ENCODE assay signal across 39 cellular contexts in the genomic region with DNA sequence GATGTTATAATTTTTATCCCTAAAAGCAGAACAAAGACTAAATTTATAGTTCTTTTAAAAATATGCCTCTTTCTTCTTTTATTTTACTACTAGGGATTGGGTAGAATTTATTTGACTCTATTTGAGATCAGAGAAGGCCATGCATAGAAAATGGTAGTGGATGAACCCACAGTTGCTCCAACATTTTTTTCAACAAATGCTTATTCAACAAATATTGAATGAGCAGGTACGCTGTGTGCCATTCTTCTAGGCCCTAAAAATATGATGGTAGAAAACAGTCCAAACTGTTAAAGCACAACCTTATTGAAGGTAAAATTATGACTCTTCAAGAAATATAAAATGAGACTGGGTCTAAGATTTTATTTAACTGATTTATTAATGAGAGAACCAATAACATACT. TPM values are rescaled to one million over a fixed set of nuclear protein-coding genes. Genes with fewer than 3 reads are reported as not detected.
"Had no signal": no experiment of that assay in that cellular context is flagged by ENCODE, and none has a peak within 500 bp of the region (broad histone marks: within the 10 kb centered on the region; RNA-seq: fewer than 3 reads in every experiment).

No MANE protein-coding gene starts in this region.

- H3K4me1 ChIP-seq: adrenal gland, ascending aorta, body of pancreas, breast epithelium had no signal

- H3K4me3 ChIP-seq: adrenal gland, ascending aorta, body of pancreas, breast epithelium, cardiac muscle cell had no signal

- H3K36me3 ChIP-seq: adrenal gland, ascending aorta, brain microvascular endothelial cell, breast epithelium, cardiac muscle cell had no signal

- H3K27ac ChIP-seq: adrenal gland, ascending aorta, body of pancreas, brain microvascular endothelial cell, breast epithelium, cardiac muscle cell had no signal

- DNase-seq: activated effector memory CD4-positive, alpha-beta T cell treated with anti-CD3 and anti-CD28 coated beads, Interleukin-2, amount 50 U/mL, for 16 hours; activated effector memory CD4-positive, alpha-beta T cell treated with Interleukin-2 at 50 U/mL for 16 hours; activated gamma-delta T cell; activated gamma-delta T cell treated with Interleukin-2 at 50 U/mL for 16 hours; activated naive CD4-positive, alpha-beta T cell; activated naive CD4-positive, alpha-beta T cell treated with anti-CD3 and anti-CD28 coated beads for 36 hours; activated naive CD4-positive, alpha-beta T cell treated with anti-CD3 and anti-CD28 coated beads, Interleukin-2, amount 10 ng/mL, durations not matched to agents 7 days and 5 days; activated naive CD4-positive, alpha-beta T cell treated with anti-CD3 and anti-CD28 coated beads, Interleukin-2, amount 50 U/mL, for 16 hours; activated naive CD4-positive, alpha-beta T cell treated with Interleukin-2 at 50 U/mL for 16 hours; activated naive CD8-positive, alpha-beta T cell treated with anti-CD3 and anti-CD28 coated beads for 36 hours; activated naive CD8-positive, alpha-beta T cell treated with anti-CD3 and anti-CD28 coated beads, Interleukin-2, amount 10 ng/mL, durations not matched to agents 7 days and 5 days; activated naive CD8-positive, alpha-beta T cell treated with anti-CD3 and anti-CD28 coated beads, Interleukin-2, amount 50 U/mL, for 24 hours; activated T-cell treated with anti-CD3 and anti-CD28 coated beads, Interleukin-2, amount 50 U/mL, for 24 hours; activated T-cell treated with anti-CD3 and anti-CD28 coated beads, Interleukin-2, amount 50 U/mL, for 4 hours; activated T-cell treated with anti-CD3 and anti-CD28 coated beads, Interleukin-2, amount 50 U/mL, for 48 hours; activated T-cell treated with anti-CD3 and anti-CD28 coated beads, Interleukin-2, amount 50 U/mL, for 72 hours; adrenal gland; amniotic stem cell; amygdala; anterior cingulate cortex; aorta; body of pancreas; brain microvascular endothelial cell; caudate nucleus; central memory CD4-positive, alpha-beta T cell; cerebellar nuclear complex had no signal

- FAIRE-seq: astrocyte, bronchial epithelial cell had no signal

- H3K9me3 ChIP-seq: adrenal gland, body of pancreas had no signal

- ATAC-seq: activated naive CD4-positive, alpha-beta T cell treated with anti-CD3 and anti-CD28 coated beads, Interleukin-2, amount 50 U/mL, for 72 hours; activated naive CD8-positive, alpha-beta T cell treated with anti-CD3 and anti-CD28 coated beads, Interleukin-2, amount 50 U/mL, for 24 hours; activated T-cell treated with anti-CD3 and anti-CD28 coated beads, Interleukin-2, amount 50 U/mL, for 4 hours; activated T-cell treated with anti-CD3 and anti-CD28 coated beads, Interleukin-2, amount 50 U/mL, for 72 hours; activated T-helper 17 cell treated with anti-CD3 and anti-CD28 coated beads, Interleukin-2, amount 50 U/mL, for 72 hours; body of pancreas had no signal

- H3K27me3 ChIP-seq: adrenal gland, ascending aorta, body of pancreas, brain microvascular endothelial cell, breast epithelium, cardiac muscle cell had no signal

RNA-seq across cellular contexts. Expression of a gene that starts 30.0 kb away (rescaled TPM):
- total RNA-seq: activated naive CD4-positive, alpha-beta T cell treated with anti-CD3 and anti-CD28 coated beads for 36 hours; activated naive CD4-positive, alpha-beta T cell treated with anti-CD3 and anti-CD28 coated beads, Interleukin-2, amount 50 U/mL, for 72 hours; activated naive CD8-positive, alpha-beta T cell treated with anti-CD3 and anti-CD28 coated beads for 36 hours; activated naive CD8-positive, alpha-beta T cell treated with anti-CD3 and anti-CD28 coated beads, Interleukin-2, amount 10 ng/mL, durations not matched to agents 7 days and 5 days; activated T-cell treated with anti-CD3 and anti-CD28 coated beads, Interleukin-2, amount 50 U/mL, for 4 hours; activated T-cell treated with anti-CD3 and anti-CD28 coated beads, Interleukin-2, amount 50 U/mL, for 72 hours; activated T-helper 1 cell treated with anti-CD3 and anti-CD28 coated beads, Interleukin-12 subunit alpha, Interleukin-12 subunit beta, Interleukin-2, Interleukin-4 antibody, amounts not matched to agents 30 ng/mL and 10 ng/mL and 1 ng/mL, durations not matched to agents 14 hours and 24 hours and 36 hours; activated T-helper 17 cell treated with anti-CD3 and anti-CD28 coated beads, Interleukin-2, amount 50 U/mL, for 72 hours; activated T-helper 2 cell treated with anti-CD3 and anti-CD28 coated beads, Interferon-gamma antibody, Interleukin-2, Interleukin-4, amounts not matched to agents 10 μg/mL and 5 μg/mL and 100 μg/mL, durations not matched to agents 14 hours and 24 hours and 36 hours; adrenal gland; aorta; ascending aorta; astrocyte; body of pancreas; breast epithelium; bronchial epithelial cell; cardiac muscle cell; cardiac septum; cerebellum; chondrocyte had no signal
- polyA plus RNA-seq: adipose tissue, adrenal gland, aorta, cardiac muscle cell had no signal
